Comparison of ENCODE assay signal across 1 cellular context in the genomic region with DNA sequence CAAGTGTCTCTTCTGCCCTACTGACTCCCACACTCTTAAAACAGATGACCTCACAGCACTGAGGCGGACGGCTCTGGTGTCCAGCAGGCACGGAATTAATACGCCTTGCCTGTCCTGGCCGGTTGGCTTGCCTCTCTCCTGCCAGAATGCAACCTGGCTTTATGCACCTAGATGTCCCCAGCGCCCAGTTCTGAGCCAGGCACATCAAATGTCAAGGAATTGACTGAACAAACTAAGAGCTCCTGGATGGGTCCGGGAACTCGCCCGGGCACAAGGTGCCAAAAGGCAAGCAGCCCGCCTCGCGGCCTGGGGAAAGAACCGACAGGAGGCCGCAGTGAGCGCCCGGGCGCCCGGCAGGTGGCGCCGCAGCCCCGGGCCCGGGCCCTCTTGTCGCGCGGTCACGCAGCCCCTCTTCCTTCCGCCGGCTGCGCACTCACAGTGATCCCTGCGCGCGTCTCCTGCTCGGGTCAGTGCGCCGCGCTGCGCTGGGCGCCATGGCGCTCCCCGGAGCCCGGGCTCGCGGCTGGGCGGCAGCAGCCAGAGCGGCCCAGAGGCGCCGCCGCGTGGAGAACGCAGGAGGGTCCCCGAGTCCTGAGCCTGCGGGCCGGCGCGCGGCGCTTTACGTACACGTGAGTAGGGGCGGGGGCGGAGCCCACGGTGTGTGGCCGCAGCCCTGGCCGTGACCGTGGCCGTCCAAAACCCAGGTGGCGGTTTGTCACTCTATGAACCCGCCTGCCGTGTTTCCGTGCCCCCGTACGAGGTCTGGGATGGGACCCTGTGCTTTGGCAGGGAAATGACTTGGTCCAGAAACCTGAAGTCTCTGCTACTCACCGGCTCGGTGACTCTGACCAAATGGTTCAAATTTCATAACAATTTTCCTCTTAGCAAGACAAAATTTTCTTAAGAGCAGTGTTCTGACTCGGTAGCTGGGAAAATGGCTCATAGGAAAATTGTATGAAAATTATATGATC.
A peak's percentile ranks its signal among the peaks of the same experiment; 100 is the strongest.
TF ChIP-seq lines count a peak whose summit lies in the region.

TSS of gene RSAD1 (plus strand) at position 470 of the 971 bp plus-strand sequence. CDS start at position 495, 25 bp downstream.

TF ChIP-seq in HepG2, 621 proteins besides CTCF, POLR2A, EP300 and RAD21 (continued from another document and continues in another):
- TF ChIP-seq, protein P1, sequence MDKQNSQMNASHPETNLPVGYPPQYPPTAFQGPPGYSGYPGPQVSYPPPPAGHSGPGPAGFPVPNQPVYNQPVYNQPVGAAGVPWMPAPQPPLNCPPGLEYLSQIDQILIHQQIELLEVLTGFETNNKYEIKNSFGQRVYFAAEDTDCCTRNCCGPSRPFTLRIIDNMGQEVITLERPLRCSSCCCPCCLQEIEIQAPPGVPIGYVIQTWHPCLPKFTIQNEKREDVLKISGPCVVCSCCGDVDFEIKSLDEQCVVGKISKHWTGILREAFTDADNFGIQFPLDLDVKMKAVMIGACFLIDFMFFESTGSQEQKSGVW (CRISPR knock-in tag; IDR thresholded peaks at IDR 0.05; ENCODE audit: borderline replicate concordance) = no peak
- 0 out of 2 replicates have a peak, but pooled peaks have one; percentile 13 for TF ChIP-seq MTERF4 (CRISPR knock-in tag; IDR thresholded peaks at IDR 0.05)
- peak; percentile 87 for TF ChIP-seq FOXC1 (CRISPR knock-in tag; IDR thresholded peaks at IDR 0.05; ENCODE audit: borderline replicate concordance)
- TF ChIP-seq ZNF569 (CRISPR knock-in tag; IDR thresholded peaks at IDR 0.05; ENCODE audit: borderline replicate concordance) = no peak
- peak; percentile 76; the same call in 1 of the 2 replicates for TF ChIP-seq TEF (CRISPR knock-in tag; IDR thresholded peaks at IDR 0.05)
- TF ChIP-seq MIER3 (CRISPR knock-in tag; IDR thresholded peaks at IDR 0.05; ENCODE audit: borderline replicate concordance) = peak; percentile 50; the same call in 1 of the 2 replicates
- TF ChIP-seq AGO2 (optimal IDR thresholded peaks at IDR 0.05; ENCODE audit: low read depth, low read length) = peak; percentile 79
- TF ChIP-seq HNRNPUL1 (IDR thresholded peaks at IDR 0.05; ENCODE audit: low read depth, low read length) = peak; percentile 81; the same call in 1 of the 2 replicates
- TF ChIP-seq PBX2 (CRISPR knock-in tag; IDR thresholded peaks at IDR 0.05) = no peak
- no peak for TF ChIP-seq ZNF775 (CRISPR knock-in tag; IDR thresholded peaks at IDR 0.05; ENCODE audit: borderline replicate concordance)
- no peak for TF ChIP-seq FIP1L1 (IDR thresholded peaks at IDR 0.05; ENCODE audit: borderline replicate concordance, insufficient read depth, low read depth, low read length)
- no peak for TF ChIP-seq JUNB (CRISPR knock-in tag; IDR thresholded peaks at IDR 0.05; ENCODE audit: borderline replicate concordance)
- peak; percentile 91 for TF ChIP-seq PHF21A (CRISPR knock-in tag; IDR thresholded peaks at IDR 0.05)
- peak; percentile 74 for TF ChIP-seq ZNF746 (CRISPR knock-in tag; IDR thresholded peaks at IDR 0.05)
- TF ChIP-seq ZNF451 (CRISPR knock-in tag; IDR thresholded peaks at IDR 0.05) = peak; percentile 95
- peak; percentile 91 for TF ChIP-seq ZNF782 (CRISPR knock-in tag; IDR thresholded peaks at IDR 0.05; ENCODE audit: borderline replicate concordance)
- no peak for TF ChIP-seq ZNF564 (CRISPR knock-in tag; IDR thresholded peaks at IDR 0.05)
- TF ChIP-seq, protein P2, sequence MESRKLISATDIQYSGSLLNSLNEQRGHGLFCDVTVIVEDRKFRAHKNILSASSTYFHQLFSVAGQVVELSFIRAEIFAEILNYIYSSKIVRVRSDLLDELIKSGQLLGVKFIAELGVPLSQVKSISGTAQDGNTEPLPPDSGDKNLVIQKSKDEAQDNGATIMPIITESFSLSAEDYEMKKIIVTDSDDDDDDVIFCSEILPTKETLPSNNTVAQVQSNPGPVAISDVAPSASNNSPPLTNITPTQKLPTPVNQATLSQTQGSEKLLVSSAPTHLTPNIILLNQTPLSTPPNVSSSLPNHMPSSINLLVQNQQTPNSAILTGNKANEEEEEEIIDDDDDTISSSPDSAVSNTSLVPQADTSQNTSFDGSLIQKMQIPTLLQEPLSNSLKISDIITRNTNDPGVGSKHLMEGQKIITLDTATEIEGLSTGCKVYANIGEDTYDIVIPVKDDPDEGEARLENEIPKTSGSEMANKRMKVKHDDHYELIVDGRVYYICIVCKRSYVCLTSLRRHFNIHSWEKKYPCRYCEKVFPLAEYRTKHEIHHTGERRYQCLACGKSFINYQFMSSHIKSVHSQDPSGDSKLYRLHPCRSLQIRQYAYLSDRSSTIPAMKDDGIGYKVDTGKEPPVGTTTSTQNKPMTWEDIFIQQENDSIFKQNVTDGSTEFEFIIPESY (CRISPR knock-in tag; IDR thresholded peaks at IDR 0.05) = peak; percentile 42; the same call in 1 of the 2 replicates
- TF ChIP-seq SOX13 (IDR thresholded peaks at IDR 0.05) = no peak
- TF ChIP-seq SOX13 (CRISPR knock-in tag; conservative IDR thresholded peaks at IDR 0.05 in 1 of 2, IDR thresholded peaks at IDR 0.05 in 1 of 2) = peak in 1 of 2 experiments; percentile 50; a peak in 2 of 4 replicates
- TF ChIP-seq, protein P3, sequence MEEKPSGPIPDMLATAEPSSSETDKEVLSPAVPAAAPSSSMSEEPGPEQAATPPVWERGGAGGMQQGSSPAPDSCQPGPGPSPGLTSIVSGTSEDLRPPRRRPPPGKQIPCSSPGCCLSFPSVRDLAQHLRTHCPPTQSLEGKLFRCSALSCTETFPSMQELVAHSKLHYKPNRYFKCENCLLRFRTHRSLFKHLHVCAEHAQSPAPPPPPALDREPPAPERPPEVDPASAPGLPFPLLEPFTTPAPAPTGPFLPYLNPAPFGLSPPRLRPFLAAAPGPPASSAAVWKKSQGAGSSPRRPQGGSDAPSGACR (CRISPR knock-in tag; IDR thresholded peaks at IDR 0.05) = peak; percentile 71; the same call in 1 of the 2 replicates
- TF ChIP-seq ZBTB20 (CRISPR knock-in tag; IDR thresholded peaks at IDR 0.05; ENCODE audit: borderline replicate concordance, low read depth) = peak; percentile 14; the same call in 1 of the 2 replicates
- TF ChIP-seq SMARCE1 (IDR thresholded peaks at IDR 0.05; ENCODE audit: borderline replicate concordance) = no peak
- TF ChIP-seq ZNF33B (CRISPR knock-in tag; IDR thresholded peaks at IDR 0.05) = no peak
- TF ChIP-seq ZNF607 (CRISPR knock-in tag; IDR thresholded peaks at IDR 0.05; ENCODE audit: borderline replicate concordance) = peak; percentile 65; the same call in 1 of the 2 replicates
- TF ChIP-seq ZNF83 (CRISPR knock-in tag; IDR thresholded peaks at IDR 0.05; ENCODE audit: borderline replicate concordance) = peak; percentile 73; the same call in 1 of the 2 replicates
- TF ChIP-seq ZFP36L1 (CRISPR knock-in tag; IDR thresholded peaks at IDR 0.05) = no peak
- peak; percentile 98 for TF ChIP-seq ZNF761 (CRISPR knock-in tag; conservative IDR thresholded peaks at IDR 0.05)
- TF ChIP-seq ZFY (CRISPR knock-in tag; IDR thresholded peaks at IDR 0.05) = peak; percentile 97
- no peak for TF ChIP-seq ONECUT2 (CRISPR knock-in tag; IDR thresholded peaks at IDR 0.05)
- TF ChIP-seq REPIN1 (CRISPR knock-in tag; IDR thresholded peaks at IDR 0.05; ENCODE audit: borderline replicate concordance, low read depth) = peak; percentile 90
- TF ChIP-seq HMG20B (CRISPR knock-in tag; conservative IDR thresholded peaks at IDR 0.05) = no peak
- TF ChIP-seq, protein P4, sequence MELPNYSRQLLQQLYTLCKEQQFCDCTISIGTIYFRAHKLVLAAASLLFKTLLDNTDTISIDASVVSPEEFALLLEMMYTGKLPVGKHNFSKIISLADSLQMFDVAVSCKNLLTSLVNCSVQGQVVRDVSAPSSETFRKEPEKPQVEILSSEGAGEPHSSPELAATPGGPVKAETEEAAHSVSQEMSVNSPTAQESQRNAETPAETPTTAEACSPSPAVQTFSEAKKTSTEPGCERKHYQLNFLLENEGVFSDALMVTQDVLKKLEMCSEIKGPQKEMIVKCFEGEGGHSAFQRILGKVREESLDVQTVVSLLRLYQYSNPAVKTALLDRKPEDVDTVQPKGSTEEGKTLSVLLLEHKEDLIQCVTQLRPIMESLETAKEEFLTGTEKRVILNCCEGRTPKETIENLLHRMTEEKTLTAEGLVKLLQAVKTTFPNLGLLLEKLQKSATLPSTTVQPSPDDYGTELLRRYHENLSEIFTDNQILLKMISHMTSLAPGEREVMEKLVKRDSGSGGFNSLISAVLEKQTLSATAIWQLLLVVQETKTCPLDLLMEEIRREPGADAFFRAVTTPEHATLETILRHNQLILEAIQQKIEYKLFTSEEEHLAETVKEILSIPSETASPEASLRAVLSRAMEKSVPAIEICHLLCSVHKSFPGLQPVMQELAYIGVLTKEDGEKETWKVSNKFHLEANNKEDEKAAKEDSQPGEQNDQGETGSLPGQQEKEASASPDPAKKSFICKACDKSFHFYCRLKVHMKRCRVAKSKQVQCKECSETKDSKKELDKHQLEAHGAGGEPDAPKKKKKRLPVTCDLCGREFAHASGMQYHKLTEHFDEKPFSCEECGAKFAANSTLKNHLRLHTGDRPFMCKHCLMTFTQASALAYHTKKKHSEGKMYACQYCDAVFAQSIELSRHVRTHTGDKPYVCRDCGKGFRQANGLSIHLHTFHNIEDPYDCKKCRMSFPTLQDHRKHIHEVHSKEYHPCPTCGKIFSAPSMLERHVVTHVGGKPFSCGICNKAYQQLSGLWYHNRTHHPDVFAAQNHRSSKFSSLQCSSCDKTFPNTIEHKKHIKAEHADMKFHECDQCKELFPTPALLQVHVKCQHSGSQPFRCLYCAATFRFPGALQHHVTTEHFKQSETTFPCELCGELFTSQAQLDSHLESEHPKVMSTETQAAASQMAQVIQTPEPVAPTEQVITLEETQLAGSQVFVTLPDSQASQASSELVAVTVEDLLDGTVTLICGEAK (IDR thresholded peaks at IDR 0.05) = no peak
- TF ChIP-seq, protein P4 (CRISPR knock-in tag; IDR thresholded peaks at IDR 0.05) = peak; percentile 79
- peak; percentile 71; the same call in 1 of the 2 replicates for TF ChIP-seq CHD2 (IDR thresholded peaks at IDR 0.05; ENCODE audit: low read depth, low read length)
- TF ChIP-seq CENPX (CRISPR knock-in tag; IDR thresholded peaks at IDR 0.05) = no peak
- TF ChIP-seq, protein P5, sequence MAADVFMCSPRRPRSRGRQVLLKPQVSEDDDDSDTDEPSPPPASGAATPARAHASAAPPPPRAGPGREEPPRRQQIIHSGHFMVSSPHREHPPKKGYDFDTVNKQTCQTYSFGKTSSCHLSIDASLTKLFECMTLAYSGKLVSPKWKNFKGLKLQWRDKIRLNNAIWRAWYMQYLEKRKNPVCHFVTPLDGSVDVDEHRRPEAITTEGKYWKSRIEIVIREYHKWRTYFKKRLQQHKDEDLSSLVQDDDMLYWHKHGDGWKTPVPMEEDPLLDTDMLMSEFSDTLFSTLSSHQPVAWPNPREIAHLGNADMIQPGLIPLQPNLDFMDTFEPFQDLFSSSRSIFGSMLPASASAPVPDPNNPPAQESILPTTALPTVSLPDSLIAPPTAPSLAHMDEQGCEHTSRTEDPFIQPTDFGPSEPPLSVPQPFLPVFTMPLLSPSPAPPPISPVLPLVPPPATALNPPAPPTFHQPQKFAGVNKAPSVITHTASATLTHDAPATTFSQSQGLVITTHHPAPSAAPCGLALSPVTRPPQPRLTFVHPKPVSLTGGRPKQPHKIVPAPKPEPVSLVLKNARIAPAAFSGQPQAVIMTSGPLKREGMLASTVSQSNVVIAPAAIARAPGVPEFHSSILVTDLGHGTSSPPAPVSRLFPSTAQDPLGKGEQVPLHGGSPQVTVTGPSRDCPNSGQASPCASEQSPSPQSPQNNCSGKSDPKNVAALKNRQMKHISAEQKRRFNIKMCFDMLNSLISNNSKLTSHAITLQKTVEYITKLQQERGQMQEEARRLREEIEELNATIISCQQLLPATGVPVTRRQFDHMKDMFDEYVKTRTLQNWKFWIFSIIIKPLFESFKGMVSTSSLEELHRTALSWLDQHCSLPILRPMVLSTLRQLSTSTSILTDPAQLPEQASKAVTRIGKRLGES (CRISPR knock-in tag; IDR thresholded peaks at IDR 0.05; ENCODE audit: borderline replicate concordance) = 0 out of 2 replicates have a peak, but pooled peaks have one; percentile 62
